9 cellular contexts compared by ENCODE assay signal in genomic region chr19:43699506-43700367, GRCh38. TPM values are rescaled to one million over a fixed set of nuclear protein-coding genes. Genes with fewer than 3 reads are reported as not detected.
DNase-seq lines count a peak whose midpoint lies in the region; ATAC-seq, FAIRE-seq and TF ChIP-seq lines count a peak whose summit lies in the region.
"Had no signal": no experiment of that assay in that cellular context is flagged by ENCODE, and none has a peak within 500 bp of the region (broad histone marks: within the 10 kb centered on the region; RNA-seq: fewer than 3 reads in every experiment).

No MANE protein-coding gene starts in this region.

- H3K4me1 ChIP-seq in PC-9 (replicated peaks; ENCODE audit: insufficient read depth) (peaks cover 36% of the 10 kb centered on the region), endothelial cell of umbilical vein (ENCODE audit: control insufficient read depth, extremely low read depth, insufficient read depth, low read length) (peaks cover 12% of the 10 kb centered on the region)

- H3K9me3 Mint-ChIP-seq in Calu3 (ENCODE audit: low read depth, unreplicated experiment) = no peaks in the 10 kb centered on the region
- peaks cover 0 to 13% (median 4%) of the 10 kb centered on the region in 7 donors for H3K9me3 Mint-ChIP-seq in naive B cell

- peak overlapping the region; percentile 94 for H3K27ac Mint-ChIP-seq in Calu3 (ENCODE audit: unreplicated experiment)
- H3K27ac Mint-ChIP-seq in naive B cell = peak overlapping the region in 5 of 6 donors; percentile 91 to 98 (median 94)

- CTCF ChIA-PET in Calu3 (lab: Charles Lee) = interaction anchor here (1.0 kb wide), 1 partner anchor 22 kb away, joined by 3 read pairs; no protein-coding TSS in a partner anchor
- CTCF ChIA-PET in PC-9 (lab: Charles Lee) = interaction anchor here (0.6 kb wide), 1 partner anchor 85 kb away, joined by 5 read pairs; no protein-coding TSS in a partner anchor
- CTCF ChIA-PET in endothelial cell of umbilical vein (lab: Charles Lee) = interaction anchor here (0.6 to 2.0 kb wide), 12 partner anchors 8 to 110 kb away, joined by 3 to 13 read pairs (median 4); no protein-coding TSS in a partner anchor

- ATAC-seq in naive B cell (ENCODE audit: low read depth in 2 of 2) = no peak
- ATAC-seq in GM18858 (IDR thresholded peaks at IDR 0.05; ENCODE audit: unreplicated experiment) = no peak

- H3F3A ChIP-seq in PC-9 (ENCODE audit: insufficient read depth, low read depth) = peaks cover 23% of the 10 kb centered on the region; the same call in 1 of the 2 replicates

- H3K27me3 Mint-ChIP-seq in Calu3 (ENCODE audit: unreplicated experiment) (no peaks in the 10 kb centered on the region), naive B cell (peaks cover 8 to 36% (median 29%) of the 10 kb centered on the region in 3 donors)

- DNase-seq in Calu3 = no peak
- DNase-seq in PC-9 = peak in 1 of 2 experiments; percentile 10
- peak; percentile 46 for DNase-seq in endothelial cell of umbilical vein (ENCODE audit: low read depth, low spot score)
- no peak for DNase-seq in naive B cell
- DNase-seq in NCI-H510A treated with DMSO at 0.1 percent for 48 hours (lab: John Stamatoyannopoulos, UW) = no peak
- no peak for DNase-seq in amniotic stem cell (lab: John Stamatoyannopoulos, UW)
- DNase-seq in HuH-7 (ENCODE audit: low spot score) = no peak

- H3K36me3 Mint-ChIP-seq in Calu3 (ENCODE audit: insufficient read depth, unreplicated experiment) = peaks cover 19% of the 10 kb centered on the region
- H3K36me3 Mint-ChIP-seq in naive B cell = peaks cover 0 to 9% of the 10 kb centered on the region in 2 donors

- H3K4me3 ChIP-seq in PC-9 (no peak overlapping the region), endothelial cell of umbilical vein (replicated peaks in 1 of 3; ENCODE audit: insufficient read depth in 1 of 3, low read depth in 1 of 3, low read length in 3 of 3) (peak overlapping the region in 1 of 3 experiments; percentile 25)

- TF ChIP-seq POLR2A in endothelial cell of umbilical vein (IDR thresholded peaks at IDR 0.05; ENCODE audit: low read depth, low read length) = no peak

- no peak overlapping the region for H2AFZ ChIP-seq in PC-9
- H2AFZ ChIP-seq in endothelial cell of umbilical vein (ENCODE audit: low read depth, low read length) = peak overlapping the region; percentile 82

- intact Hi-C loops in Calu3 (cut with micrococcal nuclease; ENCODE audit: unreplicated experiment) (loop anchor here (2.0 kb wide), 1 partner anchor 31 kb away; no protein-coding TSS in a partner anchor), PC-9 (cut with micrococcal nuclease; ENCODE audit: unreplicated experiment) (loop anchor here (1.0 kb wide), 1 partner anchor 12 kb away; no protein-coding TSS in a partner anchor), endothelial cell of umbilical vein (cut with micrococcal nuclease) (loop anchor here (1.0 to 5.0 kb wide), 2 partner anchors 26 to 68 kb away; no protein-coding TSS in a partner anchor)

- no peaks in the 10 kb centered on the region for H3K79me2 ChIP-seq in PC-9 (ENCODE audit: low read depth)
- no peaks in the 10 kb centered on the region for H3K79me2 ChIP-seq in endothelial cell of umbilical vein (ENCODE audit: control insufficient read depth, insufficient read depth, low read length)

- no peak for FAIRE-seq in endothelial cell of umbilical vein (lab: Jason Lieb, UNC)

- no peaks in the 10 kb centered on the region for H3K9me1 ChIP-seq in endothelial cell of umbilical vein (replicated peaks; ENCODE audit: control insufficient read depth, extremely low read depth, insufficient read depth, low read length)

- H3K27me3 ChIP-seq in PC-9 (ENCODE audit: insufficient read depth, low read depth) = no peaks in the 10 kb centered on the region
- H3K27me3 ChIP-seq in endothelial cell of umbilical vein (ENCODE audit: control insufficient read depth in 2 of 2, insufficient read depth in 2 of 2, low read length in 2 of 2) = no peaks in the 10 kb centered on the region

- dilution Hi-C loops in endothelial cell of umbilical vein (cut with MboI; ENCODE audit: extremely low pct_ligation_motif_present, low sequenced_read_pairs) = no loop called here

- no peaks in the 10 kb centered on the region for H3K9me2 ChIP-seq in PC-9 (ENCODE audit: insufficient read depth)

- H3K36me3 ChIP-seq in PC-9 (ENCODE audit: low read depth) (no peaks in the 10 kb centered on the region), endothelial cell of umbilical vein (ENCODE audit: control insufficient read depth in 2 of 2, extremely low read depth in 1 of 2, insufficient read depth in 2 of 2, low read length in 2 of 2) (no peaks in the 10 kb centered on the region)

- POLR2A ChIA-PET in PC-9 (lab: Charles Lee; ENCODE audit: unreplicated experiment) (no interaction called here), endothelial cell of umbilical vein (lab: Charles Lee) (interaction anchor here (1.2 kb wide), 1 partner anchor 30 kb away, joined by 3 read pairs; the partner anchor contains the start of gene PLAUR)

- peak overlapping the region; percentile 65 for H3K4me3 Mint-ChIP-seq in Calu3 (ENCODE audit: low read depth, unreplicated experiment)
- H3K4me3 Mint-ChIP-seq in naive B cell = peak overlapping the region; percentile 32 to 87 (median 78)

- peak overlapping the region; percentile 80; the same call in 1 of the 2 replicates for H3K27ac ChIP-seq in PC-9
- peak overlapping the region; percentile 95 for H3K27ac ChIP-seq in endothelial cell of umbilical vein (ENCODE audit: insufficient read depth, low read depth, low read length)

- no peak overlapping the region for H3K9ac ChIP-seq in endothelial cell of umbilical vein (replicated peaks; ENCODE audit: extremely low read depth, insufficient read depth, low read length)

- H3K9me3 ChIP-seq in PC-9 (ENCODE audit: insufficient read depth, low read depth) (no peaks in the 10 kb centered on the region), endothelial cell of umbilical vein (replicated peaks; ENCODE audit: control insufficient read depth, insufficient read depth, low read length) (no peaks in the 10 kb centered on the region)

- H3K4me2 ChIP-seq in PC-9 (no peak overlapping the region), endothelial cell of umbilical vein (ENCODE audit: insufficient read depth, low read length) (no peak overlapping the region)

- H4K20me1 ChIP-seq in PC-9 (ENCODE audit: insufficient read depth) (no peaks in the 10 kb centered on the region), endothelial cell of umbilical vein (replicated peaks; ENCODE audit: control insufficient read depth, extremely low read depth, insufficient read depth, low read length) (no peaks in the 10 kb centered on the region)

- no TSS peak for BruUV-seq in Calu3 (replicated peaks; lab: Mats Ljungman, UMichigan)
- no TSS peak for BruUV-seq in PC-9 (replicated peaks; lab: Mats Ljungman, UMichigan)
- no TSS peak for BruUV-seq in endothelial cell of umbilical vein (replicated peaks; lab: Mats Ljungman, UMichigan)

- TF ChIP-seq CTCF in Calu3 (IDR thresholded peaks at IDR 0.05; ENCODE audit: unreplicated experiment) = no peak
- TF ChIP-seq CTCF in PC-9 (conservative IDR thresholded peaks at IDR 0.05) = no peak
- peak in 1 of 2 donors; percentile 12 for TF ChIP-seq CTCF in endothelial cell of umbilical vein (IDR thresholded peaks at IDR 0.05; ENCODE audit: extremely low read depth in 1 of 2, insufficient read depth in 1 of 2, low read depth in 1 of 2, low read length in 2 of 2)

- H3K4me1 Mint-ChIP-seq in Calu3 (ENCODE audit: low read depth, unreplicated experiment) (peaks cover 47% of the 10 kb centered on the region), naive B cell (peaks cover 22 to 28% (median 23%) of the 10 kb centered on the region in 3 donors)

TF ChIP-seq in endothelial cell of umbilical vein, 7 proteins besides CTCF, POLR2A, EP300 and RAD21 (continues in another document):
- TF ChIP-seq GATA2 (IDR thresholded peaks at IDR 0.05; ENCODE audit: insufficient read depth, insufficient read length, low read depth, low read length) = no peak
- TF ChIP-seq JUN (IDR thresholded peaks at IDR 0.05; ENCODE audit: borderline replicate concordance, insufficient read depth, insufficient read length, low read depth) = no peak
- TF ChIP-seq EZH2 (IDR thresholded peaks at IDR 0.05; ENCODE audit: borderline replicate concordance, low read depth, low read length, severe bottlenecking) = no peak

RNA-seq across cellular contexts. Expression of gene IRGC, which starts 16.1 kb away (rescaled TPM):
- total RNA-seq in Calu3 (2022) = not detected in 2 replicates
- not detected in 2 replicates for total RNA-seq in PC-9 (2021)
- not detected in 2 replicates for total RNA-seq in endothelial cell of umbilical vein
- polyA plus RNA-seq in endothelial cell of umbilical vein = not detected in 2 replicates
- polyA plus RNA-seq in endothelial cell of umbilical vein (2011; cell fraction: cytosol; rRNA removed) = not detected in 2 replicates
- polyA plus RNA-seq in endothelial cell of umbilical vein (2011; cell fraction: nucleus; rRNA removed) = not detected in 2 replicates
- polyA plus RNA-seq in endothelial cell of umbilical vein (2012) = not detected in 2 replicates
- polyA minus RNA-seq in endothelial cell of umbilical vein = not detected in 2 replicates
- polyA minus RNA-seq in endothelial cell of umbilical vein (2011; cell fraction: cytosol; rRNA and poly(A)+ RNA removed) = not detected
- polyA minus RNA-seq in endothelial cell of umbilical vein (2011; cell fraction: nucleus; rRNA and poly(A)+ RNA removed) = not detected in 2 replicates
- polyA plus RNA-seq in naive B cell (ENCODE audit: low read depth in 6 of 6) = not detected
- total RNA-seq: mononuclear cell had no signal

RNA-seq across cellular contexts. Expression of gene PLAUR, which starts 29.8 kb away (rescaled TPM):
- 78.2 and 147 TPM in 2 replicates for total RNA-seq in Calu3 (2022)
- 35.2 and 53.6 TPM in 2 replicates for total RNA-seq in PC-9 (2021)
- total RNA-seq in endothelial cell of umbilical vein = 62.9 and 82.0 TPM in 2 replicates
- 60.2 and 66.3 TPM in 2 replicates for polyA plus RNA-seq in endothelial cell of umbilical vein
- polyA plus RNA-seq in endothelial cell of umbilical vein (2011; cell fraction: cytosol; rRNA removed) = 69.1 and 72.2 TPM in 2 replicates
- polyA plus RNA-seq in endothelial cell of umbilical vein (2011; cell fraction: nucleus; rRNA removed) = 54.9 and 66.5 TPM in 2 replicates
- polyA plus RNA-seq in endothelial cell of umbilical vein (2012) = 88.6 and 102 TPM in 2 replicates
- 25.4 and 28.6 TPM in 2 replicates for polyA minus RNA-seq in endothelial cell of umbilical vein
- polyA minus RNA-seq in endothelial cell of umbilical vein (2011; cell fraction: cytosol; rRNA and poly(A)+ RNA removed) = 24.4 TPM
- 11.5 and 13.6 TPM in 2 replicates for polyA minus RNA-seq in endothelial cell of umbilical vein (2011; cell fraction: nucleus; rRNA and poly(A)+ RNA removed)
- polyA plus RNA-seq in naive B cell (ENCODE audit: low read depth in 6 of 6) = 1 to 10 TPM in 1 of 6 donors, under 1 TPM in 4, not detected in 1; 0.37 to 1.1 (median 0.84) TPM

RNA-seq across cellular contexts. Expression of gene SMG9, which starts 55.0 kb away (rescaled TPM):
- total RNA-seq in Calu3 (2022) = 69.1 and 85.5 TPM in 2 replicates
- total RNA-seq in PC-9 (2021) = 76.8 and 84.1 TPM in 2 replicates
- 45.0 and 53.3 TPM in 2 replicates for total RNA-seq in endothelial cell of umbilical vein
- 25.5 and 26.4 TPM in 2 replicates for polyA plus RNA-seq in endothelial cell of umbilical vein
- 14.2 and 18.4 TPM in 2 replicates for polyA plus RNA-seq in endothelial cell of umbilical vein (2011; cell fraction: cytosol; rRNA removed)
- polyA plus RNA-seq in endothelial cell of umbilical vein (2011; cell fraction: nucleus; rRNA removed) = 57.7 and 62.5 TPM in 2 replicates
- 23.0 and 31.6 TPM in 2 replicates for polyA plus RNA-seq in endothelial cell of umbilical vein (2012)
- polyA minus RNA-seq in endothelial cell of umbilical vein = 14.6 and 23.5 TPM in 2 replicates
- 14.7 TPM for polyA minus RNA-seq in endothelial cell of umbilical vein (2011; cell fraction: cytosol; rRNA and poly(A)+ RNA removed)
- 21.9 and 27.0 TPM in 2 replicates for polyA minus RNA-seq in endothelial cell of umbilical vein (2011; cell fraction: nucleus; rRNA and poly(A)+ RNA removed)
- polyA plus RNA-seq in naive B cell (ENCODE audit: low read depth in 6 of 6) = 10 to 100 TPM in 2 of 6 donors, 1 to 10 TPM in 4; 2.7 to 13.0 (median 8.2) TPM
